ENCODE assay signal across 8 cellular contexts in genomic region chr2:227717687-227718567, GRCh38. TPM values are rescaled to one million over a fixed set of nuclear protein-coding genes. Genes with fewer than 3 reads are reported as not detected.
DNase-seq lines count a peak whose midpoint lies in the region; ATAC-seq and TF ChIP-seq lines count a peak whose summit lies in the region.

TSS of gene SLC19A3 (minus strand) at chr2:227718028. CDS start at chr2:227702318, 15,710 bp downstream.

- 2% methylated on average over 35 of the region's 35 CpGs for WGBS in urinary bladder

- no peak for ATAC-seq in activated T-cell treated with anti-CD3 and anti-CD28 coated beads, Interleukin-2, amount 50 U/mL, for 72 hours (replicated peaks in 1 of 2)
- peak; percentile 95 for ATAC-seq in foreskin keratinocyte
- no peak for ATAC-seq in effector memory CD8-positive, alpha-beta T cell (replicated peaks)

- no peak for TF ChIP-seq CTCF in foreskin keratinocyte (conservative IDR thresholded peaks at IDR 0.05)

- no peak within 1 kb of the TSS for H3K27ac Mint-ChIP-seq in activated T-cell treated with anti-CD3 and anti-CD28 coated beads, Interleukin-2, amount 50 U/mL, for 72 hours
- no peak within 1 kb of the TSS for H3K27ac Mint-ChIP-seq in effector memory CD8-positive, alpha-beta T cell

- H3K27me3 Mint-ChIP-seq in activated T-cell treated with anti-CD3 and anti-CD28 coated beads, Interleukin-2, amount 50 U/mL, for 72 hours (ENCODE audit: low read depth), result peaks cover 14% of the 10 kb centered on the region
- peaks cover 22 to 33% of the 10 kb centered on the region in 2 donors for H3K27me3 Mint-ChIP-seq in effector memory CD8-positive, alpha-beta T cell

- H3K4me3 Mint-ChIP-seq in activated T-cell treated with anti-CD3 and anti-CD28 coated beads, Interleukin-2, amount 50 U/mL, for 72 hours, result peak within 1 kb of the TSS; percentile 29 to 55
- peak within 1 kb of the TSS in 1 of 2 donors; percentile 21 for H3K4me3 Mint-ChIP-seq in effector memory CD8-positive, alpha-beta T cell

- no peaks in the 10 kb centered on the region for H3K36me3 ChIP-seq in urinary bladder (ENCODE audit: insufficient read depth)

- no peaks in the 10 kb centered on the region for H3K36me3 Mint-ChIP-seq in activated T-cell treated with anti-CD3 and anti-CD28 coated beads, Interleukin-2, amount 50 U/mL, for 72 hours (ENCODE audit: insufficient read depth in 2 of 2)
- no peaks in the 10 kb centered on the region for H3K36me3 Mint-ChIP-seq in effector memory CD8-positive, alpha-beta T cell (ENCODE audit: insufficient read depth)

- H3K27ac ChIP-seq in foreskin keratinocyte (no peak within 1 kb of the TSS), urinary bladder (ENCODE audit: low read depth) (no peak within 1 kb of the TSS)

- H3K4me1 Mint-ChIP-seq in activated T-cell treated with anti-CD3 and anti-CD28 coated beads, Interleukin-2, amount 50 U/mL, for 72 hours (ENCODE audit: low read depth), result peaks cover 4% of the 10 kb centered on the region
- peaks cover 0 to 4% of the 10 kb centered on the region in 2 donors for H3K4me1 Mint-ChIP-seq in effector memory CD8-positive, alpha-beta T cell (ENCODE audit: low read depth in 2 of 2)

- no peaks in the 10 kb centered on the region for H3K9me3 Mint-ChIP-seq in activated T-cell treated with anti-CD3 and anti-CD28 coated beads, Interleukin-2, amount 50 U/mL, for 72 hours
- no peaks in the 10 kb centered on the region for H3K9me3 Mint-ChIP-seq in effector memory CD8-positive, alpha-beta T cell

- peak within 1 kb of the TSS; percentile 34 for H3K4me3 ChIP-seq in urinary bladder (ENCODE audit: low read depth, low read length)

- H3K4me1 ChIP-seq in foreskin keratinocyte, result no peaks in the 10 kb centered on the region
- H3K4me1 ChIP-seq in urinary bladder (ENCODE audit: insufficient read depth), result no peaks in the 10 kb centered on the region

- DNase-seq in activated T-cell treated with anti-CD3 and anti-CD28 coated beads, Interleukin-2, amount 50 U/mL, for 72 hours, result peak in 1 of 2 donors; percentile 2
- no peak for DNase-seq in activated T-cell treated with anti-CD3 and anti-CD28 coated beads, Interleukin-2, amount 50 U/mL, for 1 hour
- DNase-seq in SW480 (ENCODE audit: low spot score), result peak; percentile 26
- DNase-seq in foreskin keratinocyte, result peak; percentile 8 to 56
- DNase-seq in myocyte (ENCODE audit: low read depth), result peak; percentile 64
- DNase-seq in SKM-1 treated with dmso at 0.1 percent for 144 hours (lab: John Stamatoyannopoulos, UW; ENCODE audit: unreplicated experiment), result no peak
- no peak for DNase-seq in effector memory CD8-positive, alpha-beta T cell

- H3K27me3 ChIP-seq in foreskin keratinocyte, result peaks cover 8% of the 10 kb centered on the region

RNA-seq across cellular contexts. Expression of gene SLC19A3, which starts in this region (rescaled TPM):
- not detected for total RNA-seq in activated T-cell treated with anti-CD3 and anti-CD28 coated beads, Interleukin-2, amount 50 U/mL, for 72 hours
- 0.14 and 0.21 TPM in 2 replicates for total RNA-seq in foreskin keratinocyte
- polyA plus RNA-seq in foreskin keratinocyte, result 0.04 and 0.09 TPM in 2 replicates
- 0.29 TPM in 1 of 2 replicates, not detected in the other for total RNA-seq in myocyte
- polyA plus RNA-seq in myocyte (2012), result not detected
- total RNA-seq in urinary bladder, result 1.4 TPM
- 1.4 TPM for polyA plus RNA-seq in urinary bladder

Comparison
In these comparisons a context has a peak if more than half of its experiments do, and no peak if none do; other contexts are left out.
1. Peak in DNase-seq and ATAC-seq in foreskin keratinocyte; RNA of the gene not detected or under 1 TPM.
2. Peak in DNase-seq in myocyte; RNA of the gene not detected or under 1 TPM.